In genomic region chr1:216518844-216519627, GRCh38 we compare ENCODE assay signal across 22 cellular contexts.
A peak's percentile ranks its signal among the peaks of the same experiment; 100 is the strongest.
DNase-seq lines count a peak whose midpoint lies in the region; ATAC-seq, FAIRE-seq and TF ChIP-seq lines count a peak whose summit lies in the region.
"Had no signal": no experiment of that assay in that cellular context is flagged by ENCODE, and none has a peak within 500 bp of the region (broad histone marks: within the 10 kb centered on the region; RNA-seq: fewer than 3 reads in every experiment).

No MANE protein-coding gene starts in this region.

- H3K27me3 ChIP-seq in GM23248 (replicated peaks; ENCODE audit: insufficient read depth) = no peaks in the 10 kb centered on the region
- H3K27me3 ChIP-seq in H1 (replicated peaks in 1 of 4; ENCODE audit: control insufficient read depth in 3 of 4, extremely low read depth in 1 of 4, insufficient read depth in 3 of 4, low read length in 3 of 4) = no peaks in the 10 kb centered on the region

- H2BK5ac ChIP-seq in H1 (ENCODE audit: low read depth, low read length) = no peak overlapping the region

- H3K4me3 ChIP-seq in GM23248 = peak overlapping the region; percentile 40; the same call in 1 of the 2 replicates
- H3K4me3 ChIP-seq in H1 (ENCODE audit: extremely low read depth in 1 of 4, insufficient read depth in 2 of 4, low read depth in 3 of 4, low read length in 4 of 4) = no peak overlapping the region
- H3K4me3 ChIP-seq in urinary bladder (ENCODE audit: low read depth, low read length) = peak overlapping the region; percentile 28
- H3K4me3 ChIP-seq: SK-N-MC had no signal

- FAIRE-seq in H1 (lab: Jason Lieb, UNC) = no peak
- FAIRE-seq: G401.6, RCC 7860 had no signal

- CTCF ChIA-PET in H1 (lab: Charles Lee; ENCODE audit: partially characterized antibody) = interaction anchor here (0.7 to 1.2 kb wide), 2 partner anchors 16 to 120 kb away, joined by 3 read pairs; no protein-coding TSS in a partner anchor
- CTCF ChIA-PET in activated CD8-positive, alpha-beta memory T cell treated with anti-CD3 and anti-CD28 coated beads, Interleukin-2, amount 10 ng/mL, durations not matched to agents 7 days and 5 days (lab: Charles Lee) = no interaction called here

- H4K5ac ChIP-seq in H1 (ENCODE audit: insufficient read length, low read depth, low read length) = no peak overlapping the region

- H3K36me3 Mint-ChIP-seq in activated CD8-positive, alpha-beta memory T cell treated with anti-CD3 and anti-CD28 coated beads, Interleukin-2, amount 10 ng/mL, durations not matched to agents 7 days and 5 days = no peaks in the 10 kb centered on the region
- H3K36me3 Mint-ChIP-seq: IgD-negative memory B cell had no signal

- DNase-seq in GM23248 = no peak
- DNase-seq in NCI-H2171 treated with DMSO at 0.1 percent for 48 hours (lab: John Stamatoyannopoulos, UW) = peak; percentile 90
- DNase-seq in H1 (ENCODE audit: low read depth in 1 of 2, low spot score in 2 of 2) = no peak
- DNase-seq in activated CD8-positive, alpha-beta memory T cell treated with anti-CD3 and anti-CD28 coated beads, Interleukin-2, amount 10 ng/mL, durations not matched to agents 7 days and 5 days = no peak
- no peak for DNase-seq in stimulated activated CD4-positive, alpha-beta T cell treated with anti-CD3 and anti-CD28 coated beads, Interleukin-4, amount 100 ng/mL, for 1 hour
- DNase-seq in NCI-H1694 (lab: John Stamatoyannopoulos, UW) = no peak
- DNase-seq: H9, Kasumi-1, MM.1S, NCI-H1092, NCI-H1436 treated with DMSO at 0.1 percent for 48 hours, NCI-H2081 treated with DMSO at 0.1 percent for 48 hours, NCI-H226, NCI-H748 treated with DMSO at 0.1 percent for 48 hours, T-helper 1 cell had no signal

- no peak overlapping the region for H3K9ac ChIP-seq in GM23248
- no peak overlapping the region for H3K9ac ChIP-seq in H1 (replicated peaks in 1 of 4; ENCODE audit: extremely low read depth in 1 of 4, low read depth in 3 of 4, low read length in 3 of 4)

- H3K14ac ChIP-seq in H1 (ENCODE audit: insufficient read length) = no peak overlapping the region

- H3K4me1 ChIP-seq in GM23248 (ENCODE audit: insufficient read depth) = no peaks in the 10 kb centered on the region
- no peaks in the 10 kb centered on the region for H3K4me1 ChIP-seq in H1 (replicated peaks in 1 of 4; ENCODE audit: control insufficient read depth in 3 of 4, insufficient read depth in 4 of 4, low read length in 3 of 4)
- no peaks in the 10 kb centered on the region for H3K4me1 ChIP-seq in urinary bladder (ENCODE audit: insufficient read depth)

- H3K4ac ChIP-seq in H1 (replicated peaks; ENCODE audit: insufficient read length, low read depth, low read length) = no peak overlapping the region

- no peak for ATAC-seq in activated CD8-positive, alpha-beta memory T cell treated with anti-CD3 and anti-CD28 coated beads, Interleukin-2, amount 10 ng/mL, durations not matched to agents 7 days and 5 days
- ATAC-seq: Right ventricle myocardium inferior had no signal

- no peak for TF ChIP-seq RAD21 in H1 (IDR thresholded peaks at IDR 0.05 in 1 of 2, conservative IDR thresholded peaks at IDR 0.05 in 1 of 2; ENCODE audit: low read depth in 2 of 2, low read length in 2 of 2)

- in situ Hi-C loops in GM23248 (cut with MboI) = no loop called here

- no peak overlapping the region for H2AK5ac ChIP-seq in H1 (ENCODE audit: low read depth, low read length)

- no peak for TF ChIP-seq POLR2A in H1 (IDR thresholded peaks at IDR 0.05; ENCODE audit: control extremely low read depth in 1 of 2, low read depth in 2 of 2, low read length in 2 of 2)

- no peaks in the 10 kb centered on the region for H3K4me1 Mint-ChIP-seq in activated CD8-positive, alpha-beta memory T cell treated with anti-CD3 and anti-CD28 coated beads, Interleukin-2, amount 10 ng/mL, durations not matched to agents 7 days and 5 days
- H3K4me1 Mint-ChIP-seq: H9 had no signal

- H3F3A ChIP-seq in GM23248 (ENCODE audit: insufficient read depth) = no peaks in the 10 kb centered on the region

- H2AFZ ChIP-seq in GM23248 (peak overlapping the region; percentile 43; the same call in 1 of the 2 replicates), H1 (ENCODE audit: low read length) (no peak overlapping the region)

- no peaks in the 10 kb centered on the region for H3K9me2 ChIP-seq in GM23248 (ENCODE audit: insufficient read depth)

- no peaks in the 10 kb centered on the region for H3K27me3 Mint-ChIP-seq in activated CD8-positive, alpha-beta memory T cell treated with anti-CD3 and anti-CD28 coated beads, Interleukin-2, amount 10 ng/mL, durations not matched to agents 7 days and 5 days
- H3K27me3 Mint-ChIP-seq: IgD-negative memory B cell had no signal

- H2BK20ac ChIP-seq in H1 (ENCODE audit: low read length) = no peak overlapping the region

- no peaks in the 10 kb centered on the region for H3K9me3 ChIP-seq in GM23248 (ENCODE audit: low read depth)
- no peaks in the 10 kb centered on the region for H3K9me3 ChIP-seq in H1 (ENCODE audit: insufficient read depth in 2 of 2, low read depth in 1 of 2, low read length in 1 of 2)

- H3K36me3 ChIP-seq in GM23248 (ENCODE audit: low read depth) (no peaks in the 10 kb centered on the region), H1 (ENCODE audit: control insufficient read depth in 2 of 4, insufficient read depth in 4 of 4, low read length in 3 of 4) (no peaks in the 10 kb centered on the region), urinary bladder (ENCODE audit: insufficient read depth) (no peaks in the 10 kb centered on the region)

- no peak overlapping the region for H4K8ac ChIP-seq in H1 (ENCODE audit: extremely low read depth, insufficient read depth, low read length)

- no peaks in the 10 kb centered on the region for H3K79me2 ChIP-seq in GM23248 (ENCODE audit: insufficient read depth)
- no peaks in the 10 kb centered on the region for H3K79me2 ChIP-seq in H1 (ENCODE audit: control insufficient read depth in 1 of 2, insufficient read depth in 2 of 2, low read length in 2 of 2)

- POLR2A ChIA-PET in H1 (lab: Charles Lee; ENCODE audit: partially characterized antibody) = no interaction called here

- H3K56ac ChIP-seq in H1 (replicated peaks; ENCODE audit: insufficient read length, low read depth, low read length) = no peak overlapping the region

- no peak overlapping the region for H3K4me3 Mint-ChIP-seq in activated CD8-positive, alpha-beta memory T cell treated with anti-CD3 and anti-CD28 coated beads, Interleukin-2, amount 10 ng/mL, durations not matched to agents 7 days and 5 days
- H3K4me3 Mint-ChIP-seq: H9 had no signal

- no peak for TF ChIP-seq CTCF in H1 (IDR thresholded peaks at IDR 0.05; ENCODE audit: control extremely low read depth in 1 of 3, insufficient read depth in 1 of 3, low read depth in 1 of 3, low read length in 3 of 3)

- H2BK12ac ChIP-seq in H1 (ENCODE audit: low read depth, low read length) = no peak overlapping the region

- no peak overlapping the region for H3K27ac ChIP-seq in GM23248
- no peak overlapping the region for H3K27ac ChIP-seq in H1 (ENCODE audit: low read depth, low read length)
- no peak overlapping the region for H3K27ac ChIP-seq in urinary bladder (ENCODE audit: low read depth)
- H3K27ac ChIP-seq: HL-60, SK-N-MC had no signal

- H3K23me2 ChIP-seq in H1 (ENCODE audit: low read depth, low read length) = no peaks in the 10 kb centered on the region

- WGBS in GM23248 (ENCODE audit: low coverage in 1 of 2, low lambda C conversion rate in 2 of 2, missing lambda C conversion rate in 2 of 2), 2 experiments = 5 to 9% methylated on average over 8 of the region's 8 CpGs
- WGBS in H1 (ENCODE audit: extremely low coverage in 1 of 2, insufficient coverage in 1 of 2, insufficient read length in 1 of 2, insufficient replicate concordance in 2 of 2, low coverage in 1 of 2, low lambda C conversion rate in 2 of 2, missing lambda C conversion rate in 1 of 2), 2 experiments = 88% methylated on average over 8 of the region's 8 CpGs; no CpG with 5 or more reads in 1 of the 2 experiments
- 73% methylated on average over 8 of the region's 8 CpGs for WGBS in urinary bladder

- H3K27ac Mint-ChIP-seq in activated CD8-positive, alpha-beta memory T cell treated with anti-CD3 and anti-CD28 coated beads, Interleukin-2, amount 10 ng/mL, durations not matched to agents 7 days and 5 days = no peak overlapping the region
- H3K27ac Mint-ChIP-seq: H9, IgD-negative memory B cell had no signal

- H3K9me3 Mint-ChIP-seq in activated CD8-positive, alpha-beta memory T cell treated with anti-CD3 and anti-CD28 coated beads, Interleukin-2, amount 10 ng/mL, durations not matched to agents 7 days and 5 days (ENCODE audit: low read depth) = peaks cover 5% of the 10 kb centered on the region
- H3K9me3 Mint-ChIP-seq: H9, IgD-negative memory B cell had no signal

- no peak overlapping the region for H4K91ac ChIP-seq in H1 (replicated peaks; ENCODE audit: insufficient read length, low read length)

- no peak overlapping the region for H3K23ac ChIP-seq in H1 (ENCODE audit: insufficient read length)

- H3K18ac ChIP-seq in H1 (ENCODE audit: extremely low read depth, low read length) = no peak overlapping the region

- H2BK15ac ChIP-seq in H1 (ENCODE audit: low read length) = no peak overlapping the region

- H3K4me2 ChIP-seq in GM23248 (ENCODE audit: unreplicated experiment) (no peak overlapping the region), H1 (ENCODE audit: insufficient read depth in 1 of 2, low read depth in 2 of 2, low read length in 2 of 2) (no peak overlapping the region)

- TF ChIP-seq EP300 in H1 (IDR thresholded peaks at IDR 0.05; ENCODE audit: borderline replicate concordance in 1 of 2, low read depth in 2 of 2, low read length in 2 of 2) = no peak

- H3K79me1 ChIP-seq in H1 (ENCODE audit: low read depth, low read length) = no peaks in the 10 kb centered on the region

- H4K20me1 ChIP-seq in GM23248 (ENCODE audit: insufficient read depth) (no peaks in the 10 kb centered on the region), H1 (replicated peaks in 1 of 2; ENCODE audit: control insufficient read depth in 1 of 2, insufficient read depth in 2 of 2, low read length in 2 of 2) (no peaks in the 10 kb centered on the region)

- no peak overlapping the region for H2BK120ac ChIP-seq in H1 (replicated peaks; ENCODE audit: low read depth, low read length)

TF ChIP-seq in H1, 55 proteins besides CTCF, POLR2A, EP300 and RAD21:
- TF ChIP-seq TCF12 (IDR thresholded peaks at IDR 0.05; ENCODE audit: low read depth, low read length) (no peak), KDM5A (IDR thresholded peaks at IDR 0.05; ENCODE audit: low read length) (no peak), MAFK (IDR thresholded peaks at IDR 0.05; ENCODE audit: low read depth, low read length) (peak; percentile 90)

Comparison
In these comparisons a context has a peak if more than half of its experiments do, and no peak if none do; other contexts are left out.
1. H3K4me3 ChIP-seq: peak in GM23248 (single experiment) and urinary bladder (single experiment); none in H1 (0 of 4).